1 cellular context compared by ENCODE assay signal in the genomic region with DNA sequence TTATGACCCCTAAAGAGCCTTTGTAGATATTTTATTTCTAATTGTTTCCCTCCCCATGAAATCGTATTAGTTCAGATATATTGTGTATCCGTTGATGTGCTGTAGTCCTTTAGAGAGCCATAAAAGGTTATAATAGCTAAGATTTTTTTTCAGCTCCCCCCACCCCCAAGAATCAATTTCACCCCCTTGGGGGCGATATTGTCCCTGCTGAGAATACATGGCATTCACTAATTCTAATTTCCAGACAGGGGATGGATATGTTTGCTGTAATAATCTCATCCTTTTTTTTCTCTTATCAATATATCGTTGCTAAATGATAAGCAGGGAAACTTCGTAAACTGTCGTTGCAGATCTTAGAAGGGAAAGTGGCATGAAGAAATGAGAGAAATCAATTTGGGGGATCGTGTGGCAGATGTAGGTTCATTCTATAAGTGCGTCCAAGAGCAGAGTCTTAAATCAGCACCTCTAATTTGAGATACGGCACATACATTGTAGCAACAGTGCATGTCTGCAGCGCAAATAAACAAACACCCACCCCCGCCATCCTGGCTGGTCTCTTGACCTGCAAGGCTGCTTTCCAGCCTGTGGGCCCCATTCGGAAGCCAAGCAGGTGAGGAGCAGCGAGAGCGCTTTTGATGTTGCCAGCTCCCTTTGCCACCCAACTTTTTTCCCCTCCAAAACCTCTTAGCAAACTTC.
TF ChIP-seq lines count a peak whose summit lies in the region.

No MANE protein-coding gene starts in this region.

TF ChIP-seq in K562, 482 proteins besides CTCF, POLR2A, EP300 and RAD21 (continued from another document):
- TF ChIP-seq, protein P1, sequence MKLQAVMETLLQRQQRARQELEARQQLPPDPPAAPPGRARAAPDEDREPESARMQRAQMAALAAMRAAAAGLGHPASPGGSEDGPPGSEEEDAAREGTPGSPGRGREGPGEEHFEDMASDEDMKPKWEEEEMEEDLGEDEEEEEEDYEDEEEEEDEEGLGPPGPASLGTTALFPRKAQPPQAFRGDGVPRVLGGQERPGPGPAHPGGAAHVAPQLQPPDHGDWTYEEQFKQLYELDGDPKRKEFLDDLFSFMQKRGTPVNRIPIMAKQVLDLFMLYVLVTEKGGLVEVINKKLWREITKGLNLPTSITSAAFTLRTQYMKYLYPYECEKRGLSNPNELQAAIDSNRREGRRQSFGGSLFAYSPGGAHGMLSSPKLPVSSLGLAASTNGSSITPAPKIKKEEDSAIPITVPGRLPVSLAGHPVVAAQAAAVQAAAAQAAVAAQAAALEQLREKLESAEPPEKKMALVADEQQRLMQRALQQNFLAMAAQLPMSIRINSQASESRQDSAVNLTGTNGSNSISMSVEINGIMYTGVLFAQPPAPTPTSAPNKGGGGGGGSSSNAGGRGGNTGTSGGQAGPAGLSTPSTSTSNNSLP (IDR thresholded peaks at IDR 0.05; ENCODE audit: borderline replicate concordance, low read depth, low read length) = no peak
- no peak for TF ChIP-seq NBN (IDR thresholded peaks at IDR 0.05; ENCODE audit: low read depth)
- TF ChIP-seq, protein P2, sequence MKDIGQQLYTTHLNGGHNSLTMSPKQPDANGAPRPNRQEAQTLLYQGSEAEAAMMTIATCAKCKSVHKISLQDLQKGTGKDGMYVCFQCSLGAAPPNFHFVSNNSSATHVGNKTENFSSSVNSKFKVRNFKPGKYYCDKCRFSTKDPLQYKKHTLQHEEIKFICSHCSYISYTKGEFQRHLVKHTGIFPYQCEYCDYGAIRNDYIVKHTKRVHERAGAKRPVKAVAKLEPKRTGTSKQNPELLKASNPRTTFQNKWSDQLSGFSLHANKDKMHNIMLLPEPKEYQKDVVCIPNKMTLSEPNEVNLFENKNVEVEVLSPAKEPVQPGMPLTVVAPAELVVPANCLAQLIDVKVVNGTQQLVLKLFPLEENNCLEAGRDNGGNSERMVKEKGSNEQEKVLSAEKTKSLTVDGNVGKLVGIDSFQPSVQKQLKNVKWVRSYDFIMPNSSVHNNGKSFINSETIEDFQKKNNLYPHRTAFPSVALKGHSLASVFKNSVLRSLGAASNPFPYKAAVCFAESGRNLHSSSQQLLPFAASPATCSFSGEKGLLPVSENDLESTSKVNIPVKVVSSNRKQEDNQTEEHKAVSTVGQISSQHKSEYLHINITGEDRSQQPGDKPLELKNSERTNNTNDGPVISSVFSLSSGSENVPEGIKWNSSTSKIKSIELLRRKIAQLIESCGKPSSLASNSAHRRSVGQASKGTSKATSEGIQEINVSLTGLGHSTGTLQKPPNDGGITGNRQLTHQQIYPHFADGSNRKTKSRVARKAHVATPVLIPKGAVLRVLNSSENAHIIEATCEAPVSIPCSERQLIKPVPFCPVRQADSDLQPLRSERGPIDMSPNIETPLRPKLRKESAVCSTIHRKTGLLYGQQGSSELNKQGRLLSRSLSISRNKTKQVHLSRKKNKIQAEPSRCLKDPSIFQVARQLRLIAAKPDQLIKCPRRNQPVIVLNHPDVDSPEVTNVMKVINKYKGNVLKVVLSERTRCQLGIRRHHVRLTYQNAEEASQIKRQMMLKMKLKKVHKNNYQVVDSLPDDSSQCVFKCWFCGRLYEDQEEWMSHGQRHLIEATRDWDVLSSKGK (CRISPR knock-in tag; IDR thresholded peaks at IDR 0.05) = no peak
- no peak for TF ChIP-seq SOX6 (IDR thresholded peaks at IDR 0.05)
